In the genomic region with DNA sequence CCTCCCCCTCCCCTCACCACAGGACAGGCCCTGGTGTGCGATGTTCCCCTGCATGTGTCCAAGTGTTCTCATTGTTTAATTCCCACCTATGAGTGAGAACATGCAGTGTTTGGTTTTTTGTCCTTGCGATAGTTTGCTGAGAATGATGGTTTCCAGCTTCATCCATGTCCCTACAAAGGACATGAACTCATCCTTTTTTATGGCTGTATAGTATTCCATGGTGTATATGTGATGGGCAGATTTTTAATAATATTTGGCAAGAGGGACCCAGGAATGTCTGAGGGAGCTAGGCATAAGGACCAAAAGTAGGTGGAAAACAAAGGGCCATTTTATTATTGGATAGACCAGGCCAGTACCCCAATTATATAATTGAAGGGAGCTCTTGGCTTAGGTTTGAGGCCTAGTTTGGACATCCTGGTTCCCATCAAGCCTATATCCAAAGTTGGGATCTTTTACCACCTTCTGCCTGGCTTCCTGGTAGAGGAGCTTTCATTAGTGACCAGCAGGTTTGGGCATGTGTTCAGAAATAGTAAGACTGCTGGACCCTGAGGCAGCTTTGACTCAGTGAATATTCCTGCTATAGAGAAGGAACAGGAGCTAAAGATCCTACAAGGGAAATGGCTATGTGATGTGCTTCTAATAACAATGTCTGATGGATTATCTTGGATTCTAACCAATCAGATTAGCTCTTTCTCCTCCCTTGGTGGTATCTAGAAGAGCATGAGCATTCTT, we compare ENCODE assay signal across 23 cellular contexts.
A peak's percentile ranks its signal among the peaks of the same experiment; 100 is the strongest.
DNase-seq lines count a peak whose midpoint lies in the region; ATAC-seq, FAIRE-seq and TF ChIP-seq lines count a peak whose summit lies in the region.
"Had no signal": no experiment of that assay in that cellular context is flagged by ENCODE, and none has a peak within 500 bp of the region (broad histone marks: within the 10 kb centered on the region; RNA-seq: fewer than 3 reads in every experiment).

No MANE protein-coding gene starts in this region.

- peaks cover 3% of the 10 kb centered on the region for H3K27me3 Mint-ChIP-seq in activated T-helper 17 cell treated with anti-CD3 and anti-CD28 coated beads, Interleukin-2, amount 50 U/mL, for 72 hours
- H3K27me3 Mint-ChIP-seq: B cell; CD4-positive, alpha-beta T cell had no signal

- no peak for FAIRE-seq in bronchial epithelial cell (lab: Jason Lieb, UNC)
- FAIRE-seq: A549, GM12878, GM12892, GM18507 had no signal

- H3K4me3 ChIP-seq in HEK293 (ENCODE audit: low read depth, low read length) = no peak overlapping the region
- H3K4me3 ChIP-seq in bronchial epithelial cell (ENCODE audit: low read depth, low read length) = no peak overlapping the region
- H3K4me3 ChIP-seq in epithelial cell of esophagus (ENCODE audit: low read length) = no peak overlapping the region
- H3K4me3 ChIP-seq: A549; BLaER1 treated with 17β-estradiol and CSF1 and Interleukin-3, amounts not matched to agents 10 nM and 100 nM; GM12878 had no signal

- no peak overlapping the region for H3K4me3 Mint-ChIP-seq in activated T-helper 17 cell treated with anti-CD3 and anti-CD28 coated beads, Interleukin-2, amount 50 U/mL, for 72 hours
- H3K4me3 Mint-ChIP-seq: B cell; CD4-positive, alpha-beta T cell; CD8-positive, alpha-beta T cell had no signal

- peak; percentile 53 for DNase-seq in bronchial epithelial cell (ENCODE audit: low read depth)
- peak; percentile 58 for DNase-seq in epithelial cell of esophagus (ENCODE audit: low read depth)
- no peak for DNase-seq in NCI-H510A (lab: John Stamatoyannopoulos, UW)
- DNase-seq: AML-193; CD4-positive, alpha-beta T cell; CD8-positive, alpha-beta T cell; DMS 273 treated with DMSO at 0.1 percent for 48 hours; DMS153; DMS53; DMS79; DND-41; EL; GDM1 had no signal

- H3K27me3 ChIP-seq in bronchial epithelial cell (ENCODE audit: control insufficient read depth, insufficient read depth, low read length) = no peaks in the 10 kb centered on the region
- H3K27me3 ChIP-seq: BLaER1 treated with 17β-estradiol and CSF1 and Interleukin-3, amounts not matched to agents 10 nM and 100 nM had no signal

- no peaks in the 10 kb centered on the region for H3K4me1 Mint-ChIP-seq in activated T-helper 17 cell treated with anti-CD3 and anti-CD28 coated beads, Interleukin-2, amount 50 U/mL, for 72 hours
- H3K4me1 Mint-ChIP-seq: B cell had no signal

- no peak for ATAC-seq in activated T-helper 17 cell treated with anti-CD3 and anti-CD28 coated beads, Interleukin-2, amount 50 U/mL, for 72 hours (replicated peaks)
- ATAC-seq: A549; CD8-positive, alpha-beta T cell; GM12878 had no signal

- H3K4me1 ChIP-seq in HEK293 (ENCODE audit: control insufficient read depth, insufficient read depth, low read length) = no peaks in the 10 kb centered on the region
- H3K4me1 ChIP-seq: A549; BLaER1 treated with 17β-estradiol and CSF1 and Interleukin-3, amounts not matched to agents 10 nM and 100 nM had no signal

- POLR2A ChIA-PET in HEK293 (lab: Yijun Ruan, JAX) = no interaction called here

- TF ChIP-seq CTCF in HEK293 (tag by site-specific recombination; IDR thresholded peaks at IDR 0.05) (no peak), bronchial epithelial cell (IDR thresholded peaks at IDR 0.05; ENCODE audit: insufficient read depth, low read length, severe bottlenecking) (no peak), epithelial cell of esophagus (IDR thresholded peaks at IDR 0.05; ENCODE audit: insufficient read depth, low read depth, low read length, missing control alignments) (no peak)

- H3K36me3 ChIP-seq in HEK293 (ENCODE audit: control insufficient read depth in 2 of 2, insufficient read depth in 1 of 2, low read length in 2 of 2) (no peaks in the 10 kb centered on the region), bronchial epithelial cell (ENCODE audit: control insufficient read depth, insufficient read depth, low read length) (no peaks in the 10 kb centered on the region)
- H3K36me3 ChIP-seq: BLaER1 treated with 17β-estradiol and CSF1 and Interleukin-3, amounts not matched to agents 10 nM and 100 nM had no signal

- no peaks in the 10 kb centered on the region for H3K9me3 ChIP-seq in HEK293 (ENCODE audit: control insufficient read depth, insufficient read depth, low read depth, low read length)
- H3K9me3 ChIP-seq: A549 had no signal

- CTCF ChIA-PET in HEK293 (lab: Yijun Ruan, JAX) = interaction anchor here (0.9 kb wide), 1 partner anchor 184 kb away, joined by 3 read pairs; no protein-coding TSS in a partner anchor

- no peak overlapping the region for H3K27ac Mint-ChIP-seq in activated T-helper 17 cell treated with anti-CD3 and anti-CD28 coated beads, Interleukin-2, amount 50 U/mL, for 72 hours
- H3K27ac Mint-ChIP-seq: B cell; CD4-positive, alpha-beta T cell; CD8-positive, alpha-beta T cell had no signal

- H3K36me3 Mint-ChIP-seq in activated T-helper 17 cell treated with anti-CD3 and anti-CD28 coated beads, Interleukin-2, amount 50 U/mL, for 72 hours (ENCODE audit: low read depth) = no peaks in the 10 kb centered on the region

- H3K27ac ChIP-seq in HEK293 (ENCODE audit: extremely low read depth, low read depth, low read length) = no peak overlapping the region
- H3K27ac ChIP-seq: 22Rv1; A549; BLaER1 treated with 17β-estradiol and CSF1 and Interleukin-3, amounts not matched to agents 10 nM and 100 nM; C4-2B had no signal

- peaks cover 16% of the 10 kb centered on the region for H3K9me3 Mint-ChIP-seq in activated T-helper 17 cell treated with anti-CD3 and anti-CD28 coated beads, Interleukin-2, amount 50 U/mL, for 72 hours

TF ChIP-seq in HEK293, 187 proteins besides CTCF, POLR2A, EP300 and RAD21:
- no peak for TF ChIP-seq ZNF174 (tag by site-specific recombination; IDR thresholded peaks at IDR 0.05)
- TF ChIP-seq, protein P1, sequence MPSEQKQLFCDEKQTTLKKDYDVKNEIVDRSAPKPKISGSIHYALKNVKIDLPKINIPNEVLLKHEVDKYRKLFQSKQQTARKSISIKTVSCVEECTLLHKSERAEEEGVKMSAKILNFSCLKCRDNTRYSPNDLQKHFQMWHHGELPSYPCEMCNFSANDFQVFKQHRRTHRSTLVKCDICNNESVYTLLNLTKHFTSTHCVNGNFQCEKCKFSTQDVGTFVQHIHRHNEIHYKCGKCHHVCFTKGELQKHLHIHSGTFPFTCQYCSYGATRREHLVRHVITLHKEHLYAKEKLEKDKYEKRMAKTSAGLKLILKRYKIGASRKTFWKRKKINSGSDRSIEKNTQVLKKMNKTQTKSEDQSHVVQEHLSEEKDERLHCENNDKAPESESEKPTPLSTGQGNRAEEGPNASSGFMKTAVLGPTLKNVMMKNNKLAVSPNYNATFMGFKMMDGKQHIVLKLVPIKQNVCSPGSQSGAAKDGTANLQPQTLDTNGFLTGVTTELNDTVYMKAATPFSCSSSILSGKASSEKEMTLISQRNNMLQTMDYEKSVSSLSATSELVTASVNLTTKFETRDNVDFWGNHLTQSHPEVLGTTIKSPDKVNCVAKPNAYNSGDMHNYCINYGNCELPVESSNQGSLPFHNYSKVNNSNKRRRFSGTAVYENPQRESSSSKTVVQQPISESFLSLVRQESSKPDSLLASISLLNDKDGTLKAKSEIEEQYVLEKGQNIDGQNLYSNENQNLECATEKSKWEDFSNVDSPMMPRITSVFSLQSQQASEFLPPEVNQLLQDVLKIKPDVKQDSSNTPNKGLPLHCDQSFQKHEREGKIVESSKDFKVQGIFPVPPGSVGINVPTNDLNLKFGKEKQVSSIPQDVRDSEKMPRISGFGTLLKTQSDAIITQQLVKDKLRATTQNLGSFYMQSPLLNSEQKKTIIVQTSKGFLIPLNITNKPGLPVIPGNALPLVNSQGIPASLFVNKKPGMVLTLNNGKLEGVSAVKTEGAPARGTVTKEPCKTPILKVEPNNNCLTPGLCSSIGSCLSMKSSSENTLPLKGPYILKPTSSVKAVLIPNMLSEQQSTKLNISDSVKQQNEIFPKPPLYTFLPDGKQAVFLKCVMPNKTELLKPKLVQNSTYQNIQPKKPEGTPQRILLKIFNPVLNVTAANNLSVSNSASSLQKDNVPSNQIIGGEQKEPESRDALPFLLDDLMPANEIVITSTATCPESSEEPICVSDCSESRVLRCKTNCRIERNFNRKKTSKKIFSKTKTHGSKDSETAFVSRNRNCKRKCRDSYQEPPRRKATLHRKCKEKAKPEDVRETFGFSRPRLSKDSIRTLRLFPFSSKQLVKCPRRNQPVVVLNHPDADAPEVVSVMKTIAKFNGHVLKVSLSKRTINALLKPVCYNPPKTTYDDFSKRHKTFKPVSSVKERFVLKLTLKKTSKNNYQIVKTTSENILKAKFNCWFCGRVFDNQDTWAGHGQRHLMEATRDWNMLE (tag by site-specific recombination; conservative IDR thresholded peaks at IDR 0.05; ENCODE audit: low read depth) = no peak
- 0 out of 2 replicates have a peak, but pooled peaks have one; percentile 25 for TF ChIP-seq ZNF280D (tag by site-specific recombination; IDR thresholded peaks at IDR 0.05)
- 0 out of 2 replicates have a peak, but pooled peaks have one; percentile 22 for TF ChIP-seq ZNF580 (tag by site-specific recombination; IDR thresholded peaks at IDR 0.05)
- no peak for TF ChIP-seq ZNF2 (tag by site-specific recombination; IDR thresholded peaks at IDR 0.05)
- TF ChIP-seq ZNF146 (tag by site-specific recombination; IDR thresholded peaks at IDR 0.05) = peak; percentile 82
